In the genomic region with DNA sequence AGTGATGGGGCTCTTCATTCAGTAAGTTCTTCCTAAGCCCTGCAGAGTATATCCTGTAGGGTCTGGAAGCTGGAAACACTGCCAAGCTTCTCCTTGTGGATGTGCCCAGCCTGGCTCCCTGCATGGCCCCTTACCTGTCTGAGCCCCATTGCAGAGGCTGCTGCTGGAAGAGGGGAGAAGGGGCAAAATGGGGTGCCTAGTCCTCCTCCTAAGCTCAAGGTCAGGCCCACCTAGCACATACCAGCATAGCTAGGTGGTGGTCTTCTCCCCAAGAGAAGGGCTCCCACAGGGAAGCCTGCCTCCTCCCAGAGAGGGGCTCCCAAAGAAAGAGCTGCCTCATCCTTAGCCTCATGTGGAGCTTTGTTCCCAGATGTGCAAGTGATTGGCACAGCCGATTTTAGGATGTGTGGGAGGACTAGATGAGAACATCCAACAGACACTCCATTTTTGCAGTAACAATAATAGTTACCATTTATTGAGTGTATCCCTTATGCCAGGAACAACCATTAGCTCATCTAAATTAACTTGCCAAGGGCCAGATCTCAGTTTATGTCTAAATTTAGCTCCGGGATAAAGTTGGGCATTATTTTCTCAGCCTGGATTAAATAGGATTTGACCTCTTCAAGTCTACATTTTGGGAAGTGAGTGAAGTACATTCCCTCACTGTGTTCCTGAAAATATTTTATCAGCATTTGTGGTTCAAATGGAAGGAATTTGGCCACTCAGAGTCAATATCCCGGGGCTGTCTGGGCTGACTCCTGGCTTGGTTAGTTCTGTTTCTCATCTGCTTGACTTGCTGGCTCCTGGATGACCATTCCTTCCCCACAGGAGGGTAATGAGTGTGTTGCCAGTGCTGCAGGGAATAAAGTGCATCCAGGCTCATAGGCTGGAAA, we compare ENCODE assay signal across 15 cellular contexts.
A peak's percentile ranks its signal among the peaks of the same experiment; 100 is the strongest.
DNase-seq lines count a peak whose midpoint lies in the region; ATAC-seq and TF ChIP-seq lines count a peak whose summit lies in the region.
"Had no signal": no experiment of that assay in that cellular context is flagged by ENCODE, and none has a peak within 500 bp of the region (broad histone marks: within the 10 kb centered on the region; RNA-seq: fewer than 3 reads in every experiment).

No MANE protein-coding gene starts in this region.

- H3K36me3 ChIP-seq in SK-N-SH (replicated peaks in 1 of 2; ENCODE audit: control insufficient read depth in 1 of 2, insufficient read depth in 2 of 2, low read length in 1 of 2) (no peaks in the 10 kb centered on the region), gastroesophageal sphincter (no peaks in the 10 kb centered on the region), OCI-LY7 (ENCODE audit: insufficient read depth, low read length) (no peaks in the 10 kb centered on the region)
- H3K36me3 ChIP-seq: spleen had no signal

- peak; percentile 12; the same call in 1 of the 2 replicates for TF ChIP-seq RAD21 in SK-N-SH (IDR thresholded peaks at IDR 0.05; ENCODE audit: low read length)

- no TSS peak for BruUV-seq in OCI-LY7 (replicated peaks; lab: Mats Ljungman, UMichigan)

- H4K20me1 ChIP-seq in SK-N-SH (ENCODE audit: insufficient read depth) (no peaks in the 10 kb centered on the region; the same call in 1 of the 2 replicates), OCI-LY7 (ENCODE audit: insufficient read depth, low read length) (no peaks in the 10 kb centered on the region)

- TF ChIP-seq EP300 in SK-N-SH (IDR thresholded peaks at IDR 0.05; ENCODE audit: borderline replicate concordance in 1 of 2, low read depth in 1 of 2, low read length in 1 of 2) (peak in 1 of 2 experiments; percentile 58; a peak in 2 of 4 replicates), gastroesophageal sphincter (IDR thresholded peaks at IDR 0.05) (no peak)

- WGBS in SK-N-SH (ENCODE audit: low lambda C conversion rate), result 9% methylated on average over 3 of the region's 3 CpGs
- 17 to 23% methylated on average over 1 to 3 of the region's 3 CpGs for WGBS in gastroesophageal sphincter (ENCODE audit: low coverage in 1 of 2), 2 donors

- intact Hi-C loops in OCI-LY7 (cut with micrococcal nuclease; ENCODE audit: unreplicated experiment), result no loop called here

- peaks cover 8% of the 10 kb centered on the region for H3F3A ChIP-seq in SK-N-SH (replicated peaks; ENCODE audit: insufficient read depth)

- H3K9ac ChIP-seq in SK-N-SH, result no peak overlapping the region

- H3K27ac ChIP-seq in SK-N-SH (ENCODE audit: low read depth in 2 of 2, low read length in 1 of 2), result peak overlapping the region; percentile 77 to 100
- peak overlapping the region; percentile 66 to 86 (median 84) for H3K27ac ChIP-seq in gastroesophageal sphincter
- H3K27ac ChIP-seq in OCI-LY7 (ENCODE audit: low read depth, low read length, poor library complexity, severe bottlenecking), result no peak overlapping the region

- H3K79me2 ChIP-seq in SK-N-SH (ENCODE audit: insufficient read depth) (no peaks in the 10 kb centered on the region), OCI-LY7 (ENCODE audit: insufficient read depth, low read depth, low read length) (no peaks in the 10 kb centered on the region)

- CTCF ChIA-PET in SK-N-SH (lab: Yijun Ruan, JAX), result interaction anchor here (0.9 to 5.6 kb wide), 37 partner anchors 9 to 559 kb away, joined by 3 to 49 read pairs (median 5); partner anchors contain the start of gene KALRN
- CTCF ChIA-PET in OCI-LY7 (lab: Charles Lee; ENCODE audit: unreplicated experiment), result no interaction called here

- no peak for TF ChIP-seq POLR2A in gastroesophageal sphincter (IDR thresholded peaks at IDR 0.05)

- no peaks in the 10 kb centered on the region for H3K9me3 ChIP-seq in SK-N-SH
- no peaks in the 10 kb centered on the region for H3K9me3 ChIP-seq in gastroesophageal sphincter
- no peaks in the 10 kb centered on the region for H3K9me3 ChIP-seq in OCI-LY7 (ENCODE audit: low read length)
- H3K9me3 ChIP-seq: spleen had no signal

- H3K27me3 ChIP-seq in SK-N-SH (ENCODE audit: insufficient read depth) (no peaks in the 10 kb centered on the region), gastroesophageal sphincter (no peaks in the 10 kb centered on the region)

- ATAC-seq in gastroesophageal sphincter (peak; percentile 80), HG02763 (IDR thresholded peaks at IDR 0.05; ENCODE audit: unreplicated experiment) (no peak)

- H3K4me3 ChIP-seq in SK-N-SH (ENCODE audit: low read depth in 2 of 2, low read length in 1 of 2) (no peak overlapping the region), gastroesophageal sphincter (no peak overlapping the region), OCI-LY7 (ENCODE audit: low read depth, low read length, poor library complexity, severe bottlenecking) (no peak overlapping the region)
- H3K4me3 ChIP-seq: spleen had no signal

- peak; percentile 49 for DNase-seq in Daoy (ENCODE audit: low read depth)
- DNase-seq in SK-N-SH, result peak; percentile 67
- peak; percentile 55 for DNase-seq in renal cortical epithelial cell (ENCODE audit: low read depth)
- DNase-seq in OCI-LY7 (ENCODE audit: low spot score), result no peak
- DNase-seq in NOMO-1 (lab: John Stamatoyannopoulos, UW; ENCODE audit: unreplicated experiment in 2 of 2), result no peak
- no peak for DNase-seq in hepatic stellate cell (ENCODE audit: low spot score)
- DNase-seq: activated CD4-positive, alpha-beta T cell treated with anti-CD3 and anti-CD28 coated beads for 1 hour; activated naive CD8-positive, alpha-beta T cell treated with anti-CD3 and anti-CD28 coated beads for 36 hours; NCI-H187; NCI-H524 treated with DMSO at 0.1 percent for 48 hours; RPMI8226; spleen; T-helper 2 cell had no signal

- H3K4me2 ChIP-seq in SK-N-SH (peak overlapping the region; percentile 26; the same call in 1 of the 2 replicates), OCI-LY7 (ENCODE audit: low read length) (no peak overlapping the region)

- no peaks in the 10 kb centered on the region for H3K9me2 ChIP-seq in SK-N-SH
- no peaks in the 10 kb centered on the region for H3K9me2 ChIP-seq in OCI-LY7 (ENCODE audit: insufficient read depth, low read length)

- POLR2A ChIA-PET in SK-N-SH (lab: Yijun Ruan, JAX) (interaction anchor here (1.7 kb wide), 1 partner anchor 250 kb away, joined by 5 read pairs; the partner anchor contains the start of gene KALRN), OCI-LY7 (lab: Charles Lee) (interaction anchor here (0.7 kb wide), 1 partner anchor 29 kb away, joined by 3 read pairs; no protein-coding TSS in a partner anchor)

- no peak overlapping the region for H2AFZ ChIP-seq in SK-N-SH (ENCODE audit: low read depth)
- no peak overlapping the region for H2AFZ ChIP-seq in OCI-LY7 (ENCODE audit: low read length)

- TF ChIP-seq CTCF in SK-N-SH (IDR thresholded peaks at IDR 0.05) (no peak), gastroesophageal sphincter (IDR thresholded peaks at IDR 0.05) (no peak), OCI-LY7 (conservative IDR thresholded peaks at IDR 0.05; ENCODE audit: low read length) (no peak)

- H3K4me1 ChIP-seq in SK-N-SH (ENCODE audit: control insufficient read depth in 1 of 2, insufficient read depth in 2 of 2, low read depth in 1 of 2, low read length in 1 of 2) (peaks cover 0 to 43% of the 10 kb centered on the region in 2 experiments; a peak in 2 of 4 replicates), gastroesophageal sphincter (peaks cover 10 to 46% (median 12%) of the 10 kb centered on the region in 3 donors), OCI-LY7 (ENCODE audit: insufficient read depth, low read length, poor library complexity, severe bottlenecking) (no peaks in the 10 kb centered on the region)

TF ChIP-seq in SK-N-SH, 30 proteins besides CTCF, POLR2A, EP300 and RAD21:
- TF ChIP-seq, protein P1, sequence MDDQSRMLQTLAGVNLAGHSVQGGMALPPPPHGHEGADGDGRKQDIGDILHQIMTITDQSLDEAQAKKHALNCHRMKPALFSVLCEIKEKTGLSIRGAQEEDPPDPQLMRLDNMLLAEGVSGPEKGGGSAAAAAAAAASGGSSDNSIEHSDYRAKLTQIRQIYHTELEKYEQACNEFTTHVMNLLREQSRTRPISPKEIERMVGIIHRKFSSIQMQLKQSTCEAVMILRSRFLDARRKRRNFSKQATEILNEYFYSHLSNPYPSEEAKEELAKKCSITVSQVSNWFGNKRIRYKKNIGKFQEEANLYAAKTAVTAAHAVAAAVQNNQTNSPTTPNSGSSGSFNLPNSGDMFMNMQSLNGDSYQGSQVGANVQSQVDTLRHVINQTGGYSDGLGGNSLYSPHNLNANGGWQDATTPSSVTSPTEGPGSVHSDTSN (IDR thresholded peaks at IDR 0.05), result peak; percentile 74
- TF ChIP-seq POLR2AphosphoS5 (IDR thresholded peaks at IDR 0.05; ENCODE audit: low read depth, low read length) (no peak; the same call in 1 of the 2 replicates), TCF12 (IDR thresholded peaks at IDR 0.05) (peak; percentile 85), JUND (IDR thresholded peaks at IDR 0.05) (peak; percentile 35; the same call in 1 of the 2 replicates), FOSL2 (IDR thresholded peaks at IDR 0.05; ENCODE audit: borderline replicate concordance, low read depth) (peak; percentile 13; the same call in 1 of the 2 replicates), TEAD4 (IDR thresholded peaks at IDR 0.05; ENCODE audit: borderline replicate concordance, insufficient read depth) (peak; percentile 46; the same call in 1 of the 2 replicates), NFIC (IDR thresholded peaks at IDR 0.05; ENCODE audit: borderline replicate concordance) (peak; percentile 64; the same call in 1 of the 2 replicates), CHD2 (IDR thresholded peaks at IDR 0.05; ENCODE audit: low read length, partially characterized antibody) (peak; percentile 23), RCOR1 (IDR thresholded peaks at IDR 0.05; ENCODE audit: low read length) (peak; percentile 96), MXI1 (IDR thresholded peaks at IDR 0.05; ENCODE audit: low read depth, low read length) (no peak), FOXJ3 (CRISPR knock-in tag; IDR thresholded peaks at IDR 0.05) (peak; percentile 44; the same call in 1 of the 2 replicates), NRF1 (IDR thresholded peaks at IDR 0.05; ENCODE audit: low read depth, low read length) (no peak)

Comparison
In these comparisons a context has a peak if more than half of its experiments do, and no peak if none do; other contexts are left out.
1. DNase-seq: peak in Daoy (single experiment), SK-N-SH (single experiment) and renal cortical epithelial cell (single experiment); none in OCI-LY7 (single experiment), NOMO-1 (0 of 2) and hepatic stellate cell (single experiment).